16 cellular contexts compared by ENCODE assay signal in the genomic region with DNA sequence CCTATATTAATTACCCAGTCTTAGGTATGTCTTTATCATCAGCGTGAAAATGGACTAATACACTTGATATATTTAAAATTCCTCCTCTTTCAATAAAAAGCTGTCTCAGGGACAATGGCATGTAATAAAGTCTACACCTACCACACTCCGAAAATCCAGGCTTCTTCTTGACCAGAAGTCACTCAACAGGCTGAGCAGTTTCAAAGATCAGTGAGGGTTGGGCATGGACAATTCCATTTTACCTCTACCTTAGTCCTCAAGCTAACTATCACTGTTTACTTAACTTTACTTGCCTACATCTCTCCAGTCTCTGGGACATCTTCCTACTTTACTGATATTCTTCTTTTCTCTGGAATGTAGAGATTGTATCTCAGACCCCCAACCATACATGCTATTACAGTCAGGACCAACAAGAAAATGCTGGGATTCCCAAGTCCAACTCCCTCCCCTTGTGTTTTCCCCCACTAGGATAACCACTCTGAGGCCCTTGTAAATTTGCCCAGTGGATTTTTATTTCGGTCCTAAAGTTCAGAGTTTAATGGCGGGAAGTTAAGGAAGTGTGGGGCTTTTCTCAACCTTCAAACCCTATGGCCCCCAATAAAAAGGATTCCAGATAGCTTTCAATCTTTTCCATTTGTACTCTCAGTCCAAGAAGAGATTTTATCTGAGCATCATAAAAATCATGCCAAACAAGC.
DNase-seq lines count a peak whose midpoint lies in the region; ATAC-seq and TF ChIP-seq lines count a peak whose summit lies in the region.
"Had no signal": no experiment of that assay in that cellular context is flagged by ENCODE, and none has a peak within 500 bp of the region (broad histone marks: within the 10 kb centered on the region; RNA-seq: fewer than 3 reads in every experiment).

No MANE protein-coding gene starts in this region.

- H3K9me2 ChIP-seq in hepatocyte (replicated peaks; ENCODE audit: insufficient read depth), result no peaks in the 10 kb centered on the region

- ATAC-seq in GM21576 (IDR thresholded peaks at IDR 0.05; ENCODE audit: unreplicated experiment) (no peak), HG02981 (IDR thresholded peaks at IDR 0.05; ENCODE audit: unreplicated experiment) (no peak)
- ATAC-seq: GM12878, HCT116 had no signal

- peak overlapping the region; percentile 79 for H3K27ac ChIP-seq in hepatocyte

- DNase-seq in HT-29 (ENCODE audit: low spot score) (peak; percentile 44), hepatocyte (ENCODE audit: low spot score) (no peak), superior temporal gyrus (ENCODE audit: extremely low spot score) (no peak), NCI-H2196 (lab: John Stamatoyannopoulos, UW; ENCODE audit: unreplicated experiment) (no peak)
- DNase-seq: ACHN; C1 segment of cervical spinal cord; CD4-positive, alpha-beta T cell; DMS79; IMR-90; KBM-7 had no signal

- TF ChIP-seq CTCF in hepatocyte (IDR thresholded peaks at IDR 0.05; ENCODE audit: poor library complexity) (no peak), nephron (IDR thresholded peaks at IDR 0.05; ENCODE audit: unreplicated experiment in 3 of 3) (no peak)

- H3K79me2 ChIP-seq in hepatocyte, result no peaks in the 10 kb centered on the region

- H3K9me3 ChIP-seq in hepatocyte (ENCODE audit: low read depth), result no peaks in the 10 kb centered on the region

- no peak overlapping the region for H2AFZ ChIP-seq in hepatocyte

- peaks cover 41% of the 10 kb centered on the region for H3K4me1 Mint-ChIP-seq in nephron
- H3K4me1 Mint-ChIP-seq: B cell had no signal

- H3K36me3 ChIP-seq in hepatocyte (replicated peaks; ENCODE audit: insufficient read depth, low read depth), result no peaks in the 10 kb centered on the region

- no peaks in the 10 kb centered on the region for H3K27me3 Mint-ChIP-seq in nephron (ENCODE audit: low read depth)

- H3K4me1 ChIP-seq in hepatocyte (ENCODE audit: insufficient read depth), result peaks cover 4% of the 10 kb centered on the region

- H3K4me3 ChIP-seq in hepatocyte, result no peak overlapping the region
- H3K4me3 ChIP-seq: GM12878 had no signal

- no peaks in the 10 kb centered on the region for H4K20me1 ChIP-seq in hepatocyte (ENCODE audit: insufficient read depth, poor library complexity, severe bottlenecking)

- no peak overlapping the region for H3K4me3 Mint-ChIP-seq in nephron
- H3K4me3 Mint-ChIP-seq: B cell; CD4-positive, alpha-beta T cell had no signal

- WGBS in hepatocyte (ENCODE audit: low lambda C conversion rate, missing lambda C conversion rate), result 68% methylated on average over 4 of the region's 4 CpGs

- H3K9me3 Mint-ChIP-seq in nephron, result no peaks in the 10 kb centered on the region
- H3K9me3 Mint-ChIP-seq: CD4-positive, alpha-beta T cell had no signal

- no peaks in the 10 kb centered on the region for H3K27me3 ChIP-seq in hepatocyte

- H3K27ac Mint-ChIP-seq in nephron, result peak overlapping the region; percentile 65 to 79 (median 77)
- H3K27ac Mint-ChIP-seq: B cell; CD4-positive, alpha-beta T cell had no signal

- peak overlapping the region; percentile 9 for H3K4me2 ChIP-seq in hepatocyte

- H3K36me3 Mint-ChIP-seq in nephron (ENCODE audit: low read depth), result no peaks in the 10 kb centered on the region
